33 cellular contexts compared by ENCODE assay signal in the genomic region with DNA sequence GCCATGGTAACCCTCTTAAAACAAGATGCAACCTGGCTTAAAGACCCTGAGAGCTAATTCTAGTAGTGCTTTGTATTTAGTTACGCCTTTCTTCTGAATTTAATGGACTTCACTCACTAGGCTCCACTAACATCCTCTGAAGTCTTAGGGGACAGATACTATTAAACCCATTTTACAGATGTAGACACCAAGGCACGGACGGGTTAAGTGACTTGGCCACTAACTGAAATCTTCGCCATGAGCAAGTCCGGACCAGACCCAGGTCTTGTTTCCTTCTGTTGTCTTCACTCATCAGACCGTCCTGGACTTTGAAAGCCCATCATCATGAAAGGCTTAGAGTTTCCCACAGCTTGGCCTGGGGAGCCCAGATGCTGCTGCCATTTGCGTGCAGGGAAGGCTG.
"Had no signal": no experiment of that assay in that cellular context is flagged by ENCODE, and none has a peak within 500 bp of the region (broad histone marks: within the 10 kb centered on the region; RNA-seq: fewer than 3 reads in every experiment).

No MANE protein-coding gene starts in this region.

- H3K9ac ChIP-seq: KMS-11 had no signal

- H3K27ac Mint-ChIP-seq: activated B cell treated with CpG ODN at 0.5 μM for 24 hours; activated CD4-positive, alpha-beta T cell treated with anti-CD3 and anti-CD28 coated beads, Interleukin-2, amount 10 ng/mL, durations not matched to agents 24 days and 14 days; activated CD8-positive, alpha-beta T cell treated with anti-CD3 and anti-CD28 coated beads, Interleukin-2, amount 10 ng/mL, durations not matched to agents 7 days and 5 days; activated naive CD8-positive, alpha-beta T cell treated with anti-CD3 and anti-CD28 coated beads, Interleukin-2, amount 10 ng/mL, durations not matched to agents 7 days and 5 days had no signal

- H3K4me3 ChIP-seq: body of pancreas, breast epithelium, Peyer's patch had no signal

- H3K4me1 ChIP-seq: breast epithelium had no signal

- H3K36me3 ChIP-seq: breast epithelium, Peyer's patch had no signal

- H3K9me3 ChIP-seq: body of pancreas, Peyer's patch had no signal

- H3K4me2 ChIP-seq: KMS-11 had no signal

- H3K9me3 Mint-ChIP-seq: activated B cell treated with CpG ODN at 0.5 μM for 24 hours; activated CD4-positive, alpha-beta T cell treated with anti-CD3 and anti-CD28 coated beads, Interleukin-2, amount 10 ng/mL, durations not matched to agents 24 days and 14 days; activated naive CD4-positive, alpha-beta T cell treated with anti-CD3 and anti-CD28 coated beads, Interleukin-2, amount 50 U/mL, for 24 hours; activated naive CD8-positive, alpha-beta T cell treated with anti-CD3 and anti-CD28 coated beads, Interleukin-2, amount 10 ng/mL, durations not matched to agents 7 days and 5 days; activated T-cell treated with anti-CD3 and anti-CD28 coated beads, Interleukin-2, amount 50 U/mL, for 4 hours had no signal

- H3K4me3 Mint-ChIP-seq: activated B cell treated with CpG ODN at 0.5 μM for 24 hours; activated CD4-positive, alpha-beta T cell treated with anti-CD3 and anti-CD28 coated beads, Interleukin-2, amount 10 ng/mL, durations not matched to agents 24 days and 14 days; activated CD8-positive, alpha-beta T cell treated with anti-CD3 and anti-CD28 coated beads, Interleukin-2, amount 10 ng/mL, durations not matched to agents 7 days and 5 days; activated naive CD4-positive, alpha-beta T cell treated with anti-CD3 and anti-CD28 coated beads, Interleukin-2, amount 50 U/mL, for 24 hours; activated naive CD8-positive, alpha-beta T cell treated with anti-CD3 and anti-CD28 coated beads, Interleukin-2, amount 10 ng/mL, durations not matched to agents 7 days and 5 days; activated T-cell treated with anti-CD3 and anti-CD28 coated beads, Interleukin-2, amount 50 U/mL, for 4 hours had no signal

- H3K27ac ChIP-seq: body of pancreas, breast epithelium, KMS-11, Peyer's patch, RWPE1, VCaP had no signal

- H3K27me3 Mint-ChIP-seq: activated B cell treated with CpG ODN at 0.5 μM for 24 hours; activated CD4-positive, alpha-beta T cell treated with anti-CD3 and anti-CD28 coated beads, Interleukin-2, amount 10 ng/mL, durations not matched to agents 24 days and 14 days; activated naive CD4-positive, alpha-beta T cell treated with anti-CD3 and anti-CD28 coated beads, Interleukin-2, amount 50 U/mL, for 24 hours; activated naive CD8-positive, alpha-beta T cell treated with anti-CD3 and anti-CD28 coated beads, Interleukin-2, amount 10 ng/mL, durations not matched to agents 7 days and 5 days had no signal

- ATAC-seq: activated CD8-positive, alpha-beta T cell treated with anti-CD3 and anti-CD28 coated beads, Interleukin-2, amount 10 ng/mL, durations not matched to agents 7 days and 5 days; activated T-cell treated with anti-CD3 and anti-CD28 coated beads, Interleukin-2, amount 50 U/mL, for 4 hours; body of pancreas; PC-3; Right ventricle myocardium inferior had no signal

- H3K27me3 ChIP-seq: body of pancreas, breast epithelium, Peyer's patch had no signal

- FAIRE-seq: astrocyte had no signal

- H3K4me1 Mint-ChIP-seq: activated B cell treated with CpG ODN at 0.5 μM for 24 hours; activated naive CD4-positive, alpha-beta T cell treated with anti-CD3 and anti-CD28 coated beads, Interleukin-2, amount 50 U/mL, for 24 hours had no signal

- DNase-seq: activated B cell treated with CpG ODN at 0.5 μM for 24 hours; activated CD4-positive, alpha-beta T cell treated with anti-CD3 and anti-CD28 coated beads for 1 hour; activated CD4-positive, alpha-beta T cell treated with anti-CD3 and anti-CD28 coated beads, Interleukin-2, amount 10 ng/mL, durations not matched to agents 24 days and 14 days; activated CD4-positive, alpha-beta T cell treated with anti-CD3 and anti-CD28 coated beads, Interleukin-2, amount 50 U/mL, for 48 hours; activated CD8-positive, alpha-beta T cell treated with anti-CD3 and anti-CD28 coated beads, Interleukin-2, amount 10 ng/mL, durations not matched to agents 7 days and 5 days; activated effector memory CD4-positive, alpha-beta T cell treated with Interleukin-2 at 50 U/mL for 16 hours; activated naive CD8-positive, alpha-beta T cell treated with anti-CD3 and anti-CD28 coated beads, Interleukin-2, amount 10 ng/mL, durations not matched to agents 7 days and 5 days; activated T-cell treated with anti-CD3 and anti-CD28 coated beads, Interleukin-2, amount 50 U/mL, for 4 hours; body of pancreas; NCI-H1092 treated with DMSO at 0.1 percent for 48 hours; NCI-H1417; NCI-H187; NCI-H2029 treated with DMSO at 0.1 percent for 48 hours; NCI-H2107; NCI-H2171; NCI-H510A; NCI-H526; NCI-H748 treated with DMSO at 0.1 percent for 48 hours; NK-92 treated with Interleukin-12 subunit alpha and Interleukin-12 subunit beta, amount 100 ng/mL, for 24 hours; PC-3; Peyer's patch; SIG-M5; SW 1271; T-helper 1 cell; T-helper 2 cell; T-helper 9 cell had no signal
